In genomic region chr12:110819150-110819549, GRCh38 we compare ENCODE assay signal across 44 cellular contexts. TPM values are rescaled to one million over a fixed set of nuclear protein-coding genes. Genes with fewer than 3 reads are reported as not detected.
"Had no signal": no experiment of that assay in that cellular context is flagged by ENCODE, and none has a peak within 500 bp of the region (broad histone marks: within the 10 kb centered on the region; RNA-seq: fewer than 3 reads in every experiment).

No MANE protein-coding gene starts in this region.

- H3K27me3 Mint-ChIP-seq: activated naive CD4-positive, alpha-beta T cell treated with anti-CD3 and anti-CD28 coated beads, Interleukin-2, amount 50 U/mL, for 24 hours; activated naive CD8-positive, alpha-beta T cell; activated T-helper 17 cell treated with anti-CD3 and anti-CD28 coated beads, Interleukin-2, amount 50 U/mL, for 72 hours; central memory CD8-positive, alpha-beta T cell had no signal

- H3K36me3 Mint-ChIP-seq: activated naive CD4-positive, alpha-beta T cell treated with anti-CD3 and anti-CD28 coated beads, Interleukin-2, amount 10 ng/mL, durations not matched to agents 7 days and 5 days; activated naive CD4-positive, alpha-beta T cell treated with anti-CD3 and anti-CD28 coated beads, Interleukin-2, amount 50 U/mL, for 24 hours; activated naive CD4-positive, alpha-beta T cell treated with anti-CD3 and anti-CD28 coated beads, Interleukin-2, amount 50 U/mL, for 72 hours; activated naive CD8-positive, alpha-beta T cell; activated naive CD8-positive, alpha-beta T cell treated with anti-CD3 and anti-CD28 coated beads for 36 hours; activated naive CD8-positive, alpha-beta T cell treated with anti-CD3 and anti-CD28 coated beads, Interleukin-2, amount 10 ng/mL, durations not matched to agents 7 days and 5 days; brain had no signal

- DNase-seq: activated effector memory CD4-positive, alpha-beta T cell treated with anti-CD3 and anti-CD28 coated beads, Interleukin-2, amount 50 U/mL, for 16 hours; activated effector memory CD4-positive, alpha-beta T cell treated with Interleukin-2 at 50 U/mL for 16 hours; activated gamma-delta T cell; activated gamma-delta T cell treated with Interleukin-2 at 50 U/mL for 16 hours; activated naive CD4-positive, alpha-beta T cell; activated naive CD4-positive, alpha-beta T cell treated with anti-CD3 and anti-CD28 coated beads for 36 hours; activated naive CD4-positive, alpha-beta T cell treated with anti-CD3 and anti-CD28 coated beads, Interleukin-2, amount 10 ng/mL, durations not matched to agents 7 days and 5 days; activated naive CD4-positive, alpha-beta T cell treated with anti-CD3 and anti-CD28 coated beads, Interleukin-2, amount 50 U/mL, for 16 hours; activated naive CD4-positive, alpha-beta T cell treated with Interleukin-2 at 50 U/mL for 16 hours; activated naive CD8-positive, alpha-beta T cell treated with anti-CD3 and anti-CD28 coated beads for 36 hours; activated naive CD8-positive, alpha-beta T cell treated with anti-CD3 and anti-CD28 coated beads, Interleukin-2, amount 10 ng/mL, durations not matched to agents 7 days and 5 days; activated naive CD8-positive, alpha-beta T cell treated with anti-CD3 and anti-CD28 coated beads, Interleukin-2, amount 50 U/mL, for 24 hours; activated T-cell treated with anti-CD3 and anti-CD28 coated beads, Interleukin-2, amount 50 U/mL, for 1 hour; activated T-cell treated with anti-CD3 and anti-CD28 coated beads, Interleukin-2, amount 50 U/mL, for 24 hours; activated T-cell treated with anti-CD3 and anti-CD28 coated beads, Interleukin-2, amount 50 U/mL, for 4 hours; activated T-cell treated with anti-CD3 and anti-CD28 coated beads, Interleukin-2, amount 50 U/mL, for 48 hours; activated T-cell treated with anti-CD3 and anti-CD28 coated beads, Interleukin-2, amount 50 U/mL, for 72 hours; adrenal gland; amniotic stem cell; amygdala; anterior cingulate cortex; aorta; body of pancreas; brain microvascular endothelial cell; caudate nucleus; central memory CD4-positive, alpha-beta T cell; cerebellar nuclear complex had no signal

- FAIRE-seq: astrocyte, bronchial epithelial cell had no signal

- H3K9me3 Mint-ChIP-seq: activated naive CD4-positive, alpha-beta T cell treated with anti-CD3 and anti-CD28 coated beads for 36 hours; activated naive CD4-positive, alpha-beta T cell treated with anti-CD3 and anti-CD28 coated beads, Interleukin-2, amount 10 ng/mL, durations not matched to agents 7 days and 5 days; activated naive CD4-positive, alpha-beta T cell treated with anti-CD3 and anti-CD28 coated beads, Interleukin-2, amount 50 U/mL, for 24 hours; activated naive CD8-positive, alpha-beta T cell treated with anti-CD3 and anti-CD28 coated beads, Interleukin-2, amount 10 ng/mL, durations not matched to agents 7 days and 5 days; activated naive CD8-positive, alpha-beta T cell treated with anti-CD3 and anti-CD28 coated beads, Interleukin-2, amount 50 U/mL, for 24 hours; activated T-cell treated with anti-CD3 and anti-CD28 coated beads, Interleukin-2, amount 50 U/mL, for 24 hours; activated T-cell treated with anti-CD3 and anti-CD28 coated beads, Interleukin-2, amount 50 U/mL, for 4 hours; activated T-cell treated with anti-CD3 and anti-CD28 coated beads, Interleukin-2, amount 50 U/mL, for 72 hours; activated T-helper 1 cell treated with anti-CD3 and anti-CD28 coated beads, Interleukin-12 subunit alpha, Interleukin-12 subunit beta, Interleukin-2, Interleukin-4 antibody, amounts not matched to agents 30 ng/mL and 10 ng/mL and 1 ng/mL, durations not matched to agents 14 hours and 24 hours and 36 hours; activated T-helper 17 cell treated with anti-CD3 and anti-CD28 coated beads, Interleukin-2, amount 50 U/mL, for 72 hours; activated T-helper 2 cell treated with anti-CD3 and anti-CD28 coated beads, Interferon-gamma antibody, Interleukin-2, Interleukin-4, amounts not matched to agents 10 μg/mL and 5 μg/mL and 100 μg/mL, durations not matched to agents 14 hours and 24 hours and 36 hours; central memory CD8-positive, alpha-beta T cell had no signal

- H3K4me1 ChIP-seq: adrenal gland, ascending aorta, body of pancreas, breast epithelium had no signal

- H3K36me3 ChIP-seq: adrenal gland, ascending aorta, brain microvascular endothelial cell, breast epithelium, cardiac muscle cell had no signal

- H3K4me3 Mint-ChIP-seq: activated naive CD4-positive, alpha-beta T cell treated with anti-CD3 and anti-CD28 coated beads for 36 hours; activated naive CD4-positive, alpha-beta T cell treated with anti-CD3 and anti-CD28 coated beads, Interleukin-2, amount 10 ng/mL, durations not matched to agents 7 days and 5 days; activated naive CD4-positive, alpha-beta T cell treated with anti-CD3 and anti-CD28 coated beads, Interleukin-2, amount 50 U/mL, for 24 hours; activated naive CD8-positive, alpha-beta T cell; activated naive CD8-positive, alpha-beta T cell treated with anti-CD3 and anti-CD28 coated beads for 36 hours; activated naive CD8-positive, alpha-beta T cell treated with anti-CD3 and anti-CD28 coated beads, Interleukin-2, amount 10 ng/mL, durations not matched to agents 7 days and 5 days; activated naive CD8-positive, alpha-beta T cell treated with anti-CD3 and anti-CD28 coated beads, Interleukin-2, amount 50 U/mL, for 24 hours; activated T-cell treated with anti-CD3 and anti-CD28 coated beads, Interleukin-2, amount 50 U/mL, for 24 hours; activated T-cell treated with anti-CD3 and anti-CD28 coated beads, Interleukin-2, amount 50 U/mL, for 4 hours; activated T-cell treated with anti-CD3 and anti-CD28 coated beads, Interleukin-2, amount 50 U/mL, for 72 hours; activated T-helper 1 cell treated with anti-CD3 and anti-CD28 coated beads, Interleukin-12 subunit alpha, Interleukin-12 subunit beta, Interleukin-2, Interleukin-4 antibody, amounts not matched to agents 30 ng/mL and 10 ng/mL and 1 ng/mL, durations not matched to agents 14 hours and 24 hours and 36 hours; activated T-helper 17 cell treated with anti-CD3 and anti-CD28 coated beads, Interleukin-2, amount 50 U/mL, for 72 hours; brain; central memory CD8-positive, alpha-beta T cell had no signal

- H3K9me3 ChIP-seq: adrenal gland, ascending aorta, body of pancreas, breast epithelium had no signal

- H3K27ac ChIP-seq: adrenal gland, ascending aorta, body of pancreas, brain microvascular endothelial cell, breast epithelium, cardiac muscle cell had no signal

- ATAC-seq: activated naive CD4-positive, alpha-beta T cell treated with anti-CD3 and anti-CD28 coated beads, Interleukin-2, amount 50 U/mL, for 72 hours; activated naive CD8-positive, alpha-beta T cell treated with anti-CD3 and anti-CD28 coated beads, Interleukin-2, amount 50 U/mL, for 24 hours; activated T-cell treated with anti-CD3 and anti-CD28 coated beads, Interleukin-2, amount 50 U/mL, for 4 hours; activated T-cell treated with anti-CD3 and anti-CD28 coated beads, Interleukin-2, amount 50 U/mL, for 72 hours; activated T-helper 17 cell treated with anti-CD3 and anti-CD28 coated beads, Interleukin-2, amount 50 U/mL, for 72 hours; body of pancreas had no signal

- H3K4me3 ChIP-seq: adrenal gland, ascending aorta, body of pancreas, breast epithelium, cardiac muscle cell had no signal

- H3K4me1 Mint-ChIP-seq: activated naive CD4-positive, alpha-beta T cell treated with anti-CD3 and anti-CD28 coated beads, Interleukin-2, amount 10 ng/mL, durations not matched to agents 7 days and 5 days; activated naive CD4-positive, alpha-beta T cell treated with anti-CD3 and anti-CD28 coated beads, Interleukin-2, amount 50 U/mL, for 24 hours; activated T-helper 17 cell treated with anti-CD3 and anti-CD28 coated beads, Interleukin-2, amount 50 U/mL, for 72 hours; central memory CD8-positive, alpha-beta T cell had no signal

- H3K27me3 ChIP-seq: adrenal gland, ascending aorta, body of pancreas, brain microvascular endothelial cell, breast epithelium, cardiac muscle cell had no signal

- H3K27ac Mint-ChIP-seq: activated naive CD4-positive, alpha-beta T cell treated with anti-CD3 and anti-CD28 coated beads for 36 hours; activated naive CD4-positive, alpha-beta T cell treated with anti-CD3 and anti-CD28 coated beads, Interleukin-2, amount 10 ng/mL, durations not matched to agents 7 days and 5 days; activated naive CD4-positive, alpha-beta T cell treated with anti-CD3 and anti-CD28 coated beads, Interleukin-2, amount 50 U/mL, for 72 hours; activated naive CD8-positive, alpha-beta T cell; activated naive CD8-positive, alpha-beta T cell treated with anti-CD3 and anti-CD28 coated beads for 36 hours; activated naive CD8-positive, alpha-beta T cell treated with anti-CD3 and anti-CD28 coated beads, Interleukin-2, amount 10 ng/mL, durations not matched to agents 7 days and 5 days; activated naive CD8-positive, alpha-beta T cell treated with anti-CD3 and anti-CD28 coated beads, Interleukin-2, amount 50 U/mL, for 24 hours; activated T-cell treated with anti-CD3 and anti-CD28 coated beads, Interleukin-2, amount 50 U/mL, for 24 hours; activated T-helper 1 cell treated with anti-CD3 and anti-CD28 coated beads, Interleukin-12 subunit alpha, Interleukin-12 subunit beta, Interleukin-2, Interleukin-4 antibody, amounts not matched to agents 30 ng/mL and 10 ng/mL and 1 ng/mL, durations not matched to agents 14 hours and 24 hours and 36 hours; activated T-helper 17 cell treated with anti-CD3 and anti-CD28 coated beads, Interleukin-2, amount 50 U/mL, for 72 hours; activated T-helper 2 cell treated with anti-CD3 and anti-CD28 coated beads, Interferon-gamma antibody, Interleukin-2, Interleukin-4, amounts not matched to agents 10 μg/mL and 5 μg/mL and 100 μg/mL, durations not matched to agents 14 hours and 24 hours and 36 hours; brain had no signal

RNA-seq across cellular contexts. Expression of gene CCDC63, which starts 27.6 kb away (rescaled TPM):
- total RNA-seq: activated naive CD4-positive, alpha-beta T cell treated with anti-CD3 and anti-CD28 coated beads for 36 hours; activated naive CD4-positive, alpha-beta T cell treated with anti-CD3 and anti-CD28 coated beads, Interleukin-2, amount 50 U/mL, for 72 hours; activated naive CD8-positive, alpha-beta T cell treated with anti-CD3 and anti-CD28 coated beads for 36 hours; activated naive CD8-positive, alpha-beta T cell treated with anti-CD3 and anti-CD28 coated beads, Interleukin-2, amount 10 ng/mL, durations not matched to agents 7 days and 5 days; activated T-cell treated with anti-CD3 and anti-CD28 coated beads, Interleukin-2, amount 50 U/mL, for 4 hours; activated T-helper 1 cell treated with anti-CD3 and anti-CD28 coated beads, Interleukin-12 subunit alpha, Interleukin-12 subunit beta, Interleukin-2, Interleukin-4 antibody, amounts not matched to agents 30 ng/mL and 10 ng/mL and 1 ng/mL, durations not matched to agents 14 hours and 24 hours and 36 hours; activated T-helper 17 cell treated with anti-CD3 and anti-CD28 coated beads, Interleukin-2, amount 50 U/mL, for 72 hours; activated T-helper 2 cell treated with anti-CD3 and anti-CD28 coated beads, Interferon-gamma antibody, Interleukin-2, Interleukin-4, amounts not matched to agents 10 μg/mL and 5 μg/mL and 100 μg/mL, durations not matched to agents 14 hours and 24 hours and 36 hours; adrenal gland; aorta; ascending aorta; body of pancreas; breast epithelium; bronchial epithelial cell; cardiac muscle cell; cardiac septum; cerebellum; chondrocyte had no signal
- polyA plus RNA-seq: adipose tissue, adrenal gland, aorta had no signal
